10 cellular contexts compared by ENCODE assay signal in the genomic region with DNA sequence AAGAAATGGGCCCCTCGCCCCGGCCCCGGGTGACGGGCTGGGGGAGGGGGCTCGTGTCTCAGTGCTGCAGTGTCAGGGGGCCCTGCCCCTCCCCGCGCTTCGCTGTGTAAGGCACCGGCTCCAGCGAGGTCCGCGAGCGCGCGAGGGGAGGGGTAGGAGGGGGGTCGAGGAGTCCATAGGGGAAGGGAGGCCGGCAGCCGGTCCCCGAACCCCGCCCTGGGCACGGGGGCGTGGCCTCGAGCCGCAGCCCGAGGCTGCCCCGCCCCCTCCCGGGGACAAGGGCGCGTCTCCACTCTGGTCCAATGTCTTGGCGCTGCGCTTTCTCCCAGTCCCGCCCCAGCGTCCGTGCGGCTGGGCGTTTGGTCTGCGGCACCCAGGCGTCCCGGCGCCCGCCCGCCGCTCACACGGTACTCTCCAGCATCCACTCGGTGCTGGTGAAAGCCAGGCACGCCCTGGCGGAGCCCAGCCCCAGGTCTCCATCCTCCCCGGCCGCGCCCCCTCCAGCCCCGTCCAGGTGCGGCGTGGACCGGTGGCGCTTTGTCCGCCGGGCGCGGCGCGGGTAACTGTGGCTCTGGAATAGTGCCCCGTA. TPM values are rescaled to one million over a fixed set of nuclear protein-coding genes. Genes with fewer than 3 reads are reported as not detected.
DNase-seq lines count a peak whose midpoint lies in the region; ATAC-seq and TF ChIP-seq lines count a peak whose summit lies in the region.
"Had no signal": no experiment of that assay in that cellular context is flagged by ENCODE, and none has a peak within 500 bp of the region (broad histone marks: within the 10 kb centered on the region; RNA-seq: fewer than 3 reads in every experiment).

No MANE protein-coding gene starts in this region.

- intact Hi-C loops in Right ventricle myocardium superior (cut with DNase I): no loop called here

- ATAC-seq in Right ventricle myocardium superior (ENCODE audit: poor library complexity) (peak; percentile 60), omental fat pad (ENCODE audit: low FRiP score) (peak; percentile 30)

- TF ChIP-seq CTCF in omental fat pad (IDR thresholded peaks at IDR 0.05): no peak

- H3K9me3 ChIP-seq in ES-I3 (ENCODE audit: control insufficient read depth, insufficient read depth, low read length): no peaks in the 10 kb centered on the region
- H3K9me3 ChIP-seq: neutrophil had no signal

- peaks cover 23% of the 10 kb centered on the region for H3K4me1 ChIP-seq in ES-I3 (ENCODE audit: insufficient read depth, low read length)

- H3K36me3 ChIP-seq in ES-I3 (ENCODE audit: insufficient read depth, low read length): no peaks in the 10 kb centered on the region

- peak overlapping the region; percentile 81 for H3K9ac ChIP-seq in ES-I3 (ENCODE audit: low read depth, low read length)

- peak; percentile 29 for DNase-seq in NCI-H526 treated with DMSO at 0.1 percent for 48 hours (lab: John Stamatoyannopoulos, UW)
- no peak for DNase-seq in Right ventricle myocardium superior
- DNase-seq in omental fat pad (ENCODE audit: low spot score): no peak
- no peak for DNase-seq in RKO (ENCODE audit: low spot score)
- DNase-seq in HCEC 1CT: no peak
- no peak for DNase-seq in SW480 (ENCODE audit: low spot score)
- no peak for DNase-seq in SIG-M5 treated with dmso at 0.1 percent for 504 hours (lab: John Stamatoyannopoulos, UW; ENCODE audit: unreplicated experiment)
- DNase-seq: effector CD4-positive, alpha-beta T cell had no signal

RNA-seq across cellular contexts. Expression of a gene that starts 11.1 kb away (rescaled TPM):
- total RNA-seq in Right ventricle myocardium superior (not detected), omental fat pad (not detected)

RNA-seq across cellular contexts. Expression of a gene that starts 13.3 kb away (rescaled TPM):
- total RNA-seq in Right ventricle myocardium superior (0.40 TPM), omental fat pad (1 to 10 TPM in 2 of 4 donors, under 1 TPM in 2; 0.63 to 1.4 (median 1.0) TPM)

RNA-seq across cellular contexts. Expression of a gene that starts 28.5 kb away (rescaled TPM):
- 17.1 TPM for total RNA-seq in Right ventricle myocardium superior
- total RNA-seq in omental fat pad: 100 to 1,000 TPM in 1 of 4 donors, 10 to 100 TPM in 3; 31.8 to 126 (median 55.5) TPM

RNA-seq across cellular contexts. Expression of a gene that starts 34.9 kb away (rescaled TPM):
- total RNA-seq in Right ventricle myocardium superior: 43.1 TPM
- total RNA-seq in omental fat pad: 10 to 100 TPM; 55.9 to 87.7 (median 73.2) TPM

RNA-seq across cellular contexts. Expression of a gene that starts 39.1 kb away (rescaled TPM):
- total RNA-seq in Right ventricle myocardium superior: not detected
- total RNA-seq in omental fat pad: not detected
